In genomic region chr5:79568632-79569190, GRCh38 we compare ENCODE assay signal across 2 cellular contexts.
TF ChIP-seq lines count a peak whose summit lies in the region.

No MANE protein-coding gene starts in this region.

TF ChIP-seq in SK-N-SH, 30 proteins besides CTCF, POLR2A, EP300 and RAD21:
- TF ChIP-seq MXI1 (IDR thresholded peaks at IDR 0.05; ENCODE audit: low read depth, low read length), result no peak
- TF ChIP-seq FOXM1 (IDR thresholded peaks at IDR 0.05; ENCODE audit: low read depth), result no peak
- TF ChIP-seq IRF3 (IDR thresholded peaks at IDR 0.05; ENCODE audit: low read depth, low read length), result no peak
- no peak for TF ChIP-seq GABPA (IDR thresholded peaks at IDR 0.05; ENCODE audit: low read depth)

TF ChIP-seq in endothelial cell of umbilical vein, 7 proteins besides CTCF, POLR2A, EP300 and RAD21 (continued from another document):
- no peak for TF ChIP-seq POLR2AphosphoS5 (IDR thresholded peaks at IDR 0.05; ENCODE audit: insufficient read depth, low read depth, low read length)
- no peak for TF ChIP-seq JUN (IDR thresholded peaks at IDR 0.05; ENCODE audit: borderline replicate concordance, insufficient read depth, insufficient read length, low read depth)
- no peak for TF ChIP-seq MYC (IDR thresholded peaks at IDR 0.05; ENCODE audit: low read depth, low read length)
- TF ChIP-seq EZH2 (IDR thresholded peaks at IDR 0.05; ENCODE audit: borderline replicate concordance, low read depth, low read length, severe bottlenecking), result no peak
- TF ChIP-seq MAX (IDR thresholded peaks at IDR 0.05; ENCODE audit: insufficient read depth, insufficient read length), result no peak
- TF ChIP-seq GATA2 (IDR thresholded peaks at IDR 0.05; ENCODE audit: insufficient read depth, insufficient read length, low read depth, low read length), result no peak
